ENCODE assay signal across 12 cellular contexts in the genomic region with DNA sequence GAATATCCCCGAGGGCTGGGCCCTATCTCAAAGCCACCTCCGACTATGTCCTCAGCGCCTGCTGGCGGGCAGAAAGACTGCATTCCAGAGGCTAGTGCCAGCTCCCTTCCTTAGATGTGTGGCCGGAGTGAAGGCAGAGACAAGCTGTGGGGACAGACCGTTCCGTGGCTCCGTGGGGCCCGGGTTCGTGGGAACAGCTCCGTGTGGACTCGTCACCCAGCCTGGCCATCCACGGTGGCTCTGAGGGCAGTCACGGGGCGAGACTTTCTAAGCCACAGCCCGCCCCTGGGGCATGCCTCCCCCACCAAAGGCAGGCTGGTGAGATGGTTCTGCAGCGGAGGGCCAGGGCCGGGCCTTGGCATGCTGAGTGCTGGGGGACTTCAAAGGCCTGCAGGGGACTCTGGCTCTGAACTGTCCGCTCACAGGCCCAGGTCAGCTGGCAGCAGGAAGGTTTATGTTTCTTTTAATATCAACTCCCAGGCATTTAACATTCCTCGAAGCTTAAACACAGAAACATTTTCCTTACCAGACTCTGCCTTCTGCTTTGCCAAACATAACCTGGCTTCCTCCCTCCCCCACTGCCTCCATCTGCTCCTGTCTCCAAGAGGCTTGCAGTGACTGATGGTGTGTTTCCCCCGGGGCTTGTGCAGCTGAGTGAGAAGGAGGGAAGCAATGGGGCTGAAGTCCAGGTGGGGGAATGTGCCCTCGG. TPM values are rescaled to one million over a fixed set of nuclear protein-coding genes. Genes with fewer than 3 reads are reported as not detected.
DNase-seq lines count a peak whose midpoint lies in the region; ATAC-seq and TF ChIP-seq lines count a peak whose summit lies in the region.
"Had no signal": no experiment of that assay in that cellular context is flagged by ENCODE, and none has a peak within 500 bp of the region (broad histone marks: within the 10 kb centered on the region; RNA-seq: fewer than 3 reads in every experiment).

No MANE protein-coding gene starts in this region.

- no peak overlapping the region for H3K4me3 ChIP-seq in BLaER1 treated with 17β-estradiol and CSF1 and Interleukin-3, amounts not matched to agents 10 nM and 100 nM
- no peak overlapping the region for H3K4me3 ChIP-seq in cardiac muscle cell

- DNase-seq in amniotic epithelial cell (ENCODE audit: low read depth) (peak; percentile 87), cardiac muscle cell (ENCODE audit: low read depth in 1 of 2, low spot score in 1 of 2) (peak; percentile 12 to 37), osteocyte (ENCODE audit: extremely low spot score, unreplicated experiment) (no peak), OCI-M2 (lab: John Stamatoyannopoulos, UW; ENCODE audit: unreplicated experiment) (no peak), cortex of kidney (lab: John Stamatoyannopoulos, UW) (no peak), occipital lobe (lab: John Stamatoyannopoulos, UW) (no peak)
- DNase-seq: activated CD8-positive, alpha-beta T cell treated with anti-CD3 and anti-CD28 coated beads for 36 hours; MV-4-11 had no signal

- H3K4me3 Mint-ChIP-seq in osteocyte (ENCODE audit: unreplicated experiment) = no peak overlapping the region
- H3K4me3 Mint-ChIP-seq: activated CD8-positive, alpha-beta T cell treated with anti-CD3 and anti-CD28 coated beads for 36 hours; activated naive CD4-positive, alpha-beta T cell treated with anti-CD3 and anti-CD28 coated beads, Interleukin-2, amount 50 U/mL, for 24 hours had no signal

- ATAC-seq in activated CD4-positive, CD25-positive, alpha-beta regulatory T cell treated with anti-CD3 and anti-CD28 coated beads, Interleukin-2, amount 50 U/mL, for 24 hours = no peak
- ATAC-seq: activated CD8-positive, alpha-beta T cell treated with anti-CD3 and anti-CD28 coated beads for 36 hours; left lobe of liver had no signal

- H3K36me3 Mint-ChIP-seq in osteocyte (ENCODE audit: unreplicated experiment) = peaks cover 8% of the 10 kb centered on the region
- H3K36me3 Mint-ChIP-seq: activated naive CD4-positive, alpha-beta T cell treated with anti-CD3 and anti-CD28 coated beads, Interleukin-2, amount 50 U/mL, for 24 hours had no signal

- H4K20me1 ChIP-seq in BLaER1 treated with 17β-estradiol and CSF1 and Interleukin-3, amounts not matched to agents 10 nM and 100 nM = peaks cover 0 to 97% (median 20%) of the 10 kb centered on the region in 11 experiments; a peak in 15 of 22 replicates

- peaks cover 0 to 6% (median 0%) of the 10 kb centered on the region in 11 experiments; a peak in 1 of 22 replicates for H3K9me3 ChIP-seq in BLaER1 treated with 17β-estradiol and CSF1 and Interleukin-3, amounts not matched to agents 10 nM and 100 nM (replicated peaks in 1 of 11)
- no peaks in the 10 kb centered on the region for H3K9me3 ChIP-seq in cardiac muscle cell (ENCODE audit: low read depth)

- peak overlapping the region; percentile 78 for H3K27ac Mint-ChIP-seq in osteocyte (ENCODE audit: unreplicated experiment)
- H3K27ac Mint-ChIP-seq: activated CD8-positive, alpha-beta T cell treated with anti-CD3 and anti-CD28 coated beads for 36 hours; activated naive CD4-positive, alpha-beta T cell treated with anti-CD3 and anti-CD28 coated beads, Interleukin-2, amount 50 U/mL, for 24 hours had no signal

- H3K9me3 Mint-ChIP-seq in osteocyte (ENCODE audit: unreplicated experiment) = no peaks in the 10 kb centered on the region
- H3K9me3 Mint-ChIP-seq: activated CD8-positive, alpha-beta T cell treated with anti-CD3 and anti-CD28 coated beads for 36 hours; activated naive CD4-positive, alpha-beta T cell treated with anti-CD3 and anti-CD28 coated beads, Interleukin-2, amount 50 U/mL, for 24 hours had no signal

- no peaks in the 10 kb centered on the region for H3K27me3 Mint-ChIP-seq in osteocyte (ENCODE audit: unreplicated experiment)
- H3K27me3 Mint-ChIP-seq: activated CD8-positive, alpha-beta T cell treated with anti-CD3 and anti-CD28 coated beads for 36 hours; activated naive CD4-positive, alpha-beta T cell treated with anti-CD3 and anti-CD28 coated beads, Interleukin-2, amount 50 U/mL, for 24 hours had no signal

- H3K36me3 ChIP-seq in BLaER1 treated with 17β-estradiol and CSF1 and Interleukin-3, amounts not matched to agents 10 nM and 100 nM = peaks cover 4 to 87% (median 36%) of the 10 kb centered on the region in 11 experiments; a peak in 21 of 22 replicates
- H3K36me3 ChIP-seq in cardiac muscle cell = peaks cover 2% of the 10 kb centered on the region

- H3K4me1 Mint-ChIP-seq in osteocyte (ENCODE audit: unreplicated experiment) = peaks cover 52% of the 10 kb centered on the region
- H3K4me1 Mint-ChIP-seq: activated naive CD4-positive, alpha-beta T cell treated with anti-CD3 and anti-CD28 coated beads, Interleukin-2, amount 50 U/mL, for 24 hours had no signal

- peak overlapping the region in 7 of 11 experiments; percentile 46 to 75 (median 56); a peak in 14 of 22 replicates for H3K4me2 ChIP-seq in BLaER1 treated with 17β-estradiol and CSF1 and Interleukin-3, amounts not matched to agents 10 nM and 100 nM

- H3K27ac ChIP-seq in BLaER1 treated with 17β-estradiol and CSF1 and Interleukin-3, amounts not matched to agents 10 nM and 100 nM = peak overlapping the region in 3 of 11 experiments; percentile 4 to 28 (median 6); a peak in 1 of 22 replicates
- H3K27ac ChIP-seq in cardiac muscle cell = peak overlapping the region; percentile 90

- no peak for TF ChIP-seq CTCF in cardiac muscle cell (IDR thresholded peaks at IDR 0.05; ENCODE audit: low read depth, low read length)
- TF ChIP-seq CTCF in osteocyte (IDR thresholded peaks at IDR 0.05) = no peak

- peak overlapping the region in 7 of 11 experiments; percentile 2 to 47 (median 39); a peak in 9 of 22 replicates for H3K9ac ChIP-seq in BLaER1 treated with 17β-estradiol and CSF1 and Interleukin-3, amounts not matched to agents 10 nM and 100 nM

- peaks cover 0 to 49% (median 41%) of the 10 kb centered on the region in 10 experiments; a peak in 18 of 20 replicates for H3K4me1 ChIP-seq in BLaER1 treated with 17β-estradiol and CSF1 and Interleukin-3, amounts not matched to agents 10 nM and 100 nM
- peaks cover 17% of the 10 kb centered on the region for H3K4me1 ChIP-seq in cardiac muscle cell (ENCODE audit: low read depth)

- no peaks in the 10 kb centered on the region for H3K27me3 ChIP-seq in BLaER1 treated with 17β-estradiol and CSF1 and Interleukin-3, amounts not matched to agents 10 nM and 100 nM
- no peaks in the 10 kb centered on the region for H3K27me3 ChIP-seq in cardiac muscle cell

RNA-seq across cellular contexts. Expression of a gene that starts 50.4 kb away (rescaled TPM):
- total RNA-seq in cardiac muscle cell (26.8 and 28.4 TPM in 2 replicates), osteocyte (12.6 and 12.8 TPM in 2 replicates), occipital lobe (12.0 TPM)
- polyA plus RNA-seq in cardiac muscle cell = 33.1 and 34.7 TPM in 2 replicates

Comparison
In these comparisons a context has a peak if more than half of its experiments do, and no peak if none do; other contexts are left out.
1. DNase-seq: peak in amniotic epithelial cell (single experiment) and cardiac muscle cell (2 of 2); none in osteocyte (single experiment), OCI-M2 (single experiment), cortex of kidney (single experiment) and occipital lobe (single experiment).